In genomic region chr3:100893590-100893989, GRCh38 we compare ENCODE assay signal across 10 cellular contexts.
A peak's percentile ranks its signal among the peaks of the same experiment; 100 is the strongest.
DNase-seq lines count a peak whose midpoint lies in the region; ATAC-seq and TF ChIP-seq lines count a peak whose summit lies in the region.
"Had no signal": no experiment of that assay in that cellular context is flagged by ENCODE, and none has a peak within 500 bp of the region (broad histone marks: within the 10 kb centered on the region; RNA-seq: fewer than 3 reads in every experiment).

No MANE protein-coding gene starts in this region.

- H3K27me3 ChIP-seq in WERI-Rb-1 (ENCODE audit: insufficient read depth, low read depth, severe bottlenecking) (no peaks in the 10 kb centered on the region), upper lobe of right lung (no peaks in the 10 kb centered on the region)

- DNase-seq in activated naive CD4-positive, alpha-beta T cell treated with anti-CD3 and anti-CD28 coated beads, Interleukin-2, amount 10 ng/mL, durations not matched to agents 7 days and 5 days = no peak
- no peak for DNase-seq in activated naive CD4-positive, alpha-beta T cell treated with anti-CD3 and anti-CD28 coated beads, Interleukin-2, amount 50 U/mL, for 72 hours (ENCODE audit: low spot score in 2 of 2)
- DNase-seq in WERI-Rb-1 = peak; percentile 46
- DNase-seq in iPS-NIHi11 (ENCODE audit: low spot score) = peak; percentile 62
- DNase-seq in upper lobe of right lung = peak; percentile 61
- DNase-seq in activated naive CD4-positive, alpha-beta T cell treated with anti-CD3 and anti-CD28 coated beads for 36 hours = no peak
- DNase-seq: CD8-positive, alpha-beta T cell; stimulated activated naive CD8-positive, alpha-beta T cell treated with anti-CD3 and anti-CD28 coated beads, Interleukin-15, Interleukin-2, amounts not matched to agents 100 U/mL and 50 U/mL, for 24 hours had no signal

- no peaks in the 10 kb centered on the region for H3K4me1 ChIP-seq in upper lobe of right lung

- CTCF ChIA-PET in activated naive CD4-positive, alpha-beta T cell treated with anti-CD3 and anti-CD28 coated beads, Interleukin-2, amount 10 ng/mL, durations not matched to agents 7 days and 5 days (lab: Charles Lee) = no interaction called here
- CTCF ChIA-PET in activated naive CD4-positive, alpha-beta T cell treated with anti-CD3 and anti-CD28 coated beads for 36 hours (lab: Charles Lee) = no interaction called here

- TF ChIP-seq CTCF in WERI-Rb-1 (IDR thresholded peaks at IDR 0.05; ENCODE audit: low read depth, low read length) = peak; percentile 72
- peak; percentile 52 for TF ChIP-seq CTCF in upper lobe of right lung (IDR thresholded peaks at IDR 0.05)

- no peak overlapping the region for H3K4me3 Mint-ChIP-seq in activated naive CD4-positive, alpha-beta T cell treated with anti-CD3 and anti-CD28 coated beads, Interleukin-2, amount 10 ng/mL, durations not matched to agents 7 days and 5 days
- H3K4me3 Mint-ChIP-seq in activated naive CD4-positive, alpha-beta T cell treated with anti-CD3 and anti-CD28 coated beads for 36 hours = no peak overlapping the region
- H3K4me3 Mint-ChIP-seq: CD8-positive, alpha-beta T cell had no signal

- peaks cover 12% of the 10 kb centered on the region for H3K27me3 Mint-ChIP-seq in activated naive CD4-positive, alpha-beta T cell treated with anti-CD3 and anti-CD28 coated beads, Interleukin-2, amount 10 ng/mL, durations not matched to agents 7 days and 5 days
- H3K27me3 Mint-ChIP-seq in activated naive CD4-positive, alpha-beta T cell treated with anti-CD3 and anti-CD28 coated beads for 36 hours (ENCODE audit: low read depth) = peaks cover 21% of the 10 kb centered on the region

- intact Hi-C loops in upper lobe of right lung (cut with DNase I) = no loop called here
- intact Hi-C loops in activated naive CD4-positive, alpha-beta T cell treated with anti-CD3 and anti-CD28 coated beads for 36 hours (cut with micrococcal nuclease) = loop anchor here (2.0 to 10.0 kb wide), 3 partner anchors 301 to 744 kb away; no protein-coding TSS in a partner anchor

- H3K27ac ChIP-seq in WERI-Rb-1 (no peak overlapping the region), upper lobe of right lung (peak overlapping the region; percentile 14)

- peaks cover 5% of the 10 kb centered on the region for H3K4me1 Mint-ChIP-seq in activated naive CD4-positive, alpha-beta T cell treated with anti-CD3 and anti-CD28 coated beads, Interleukin-2, amount 10 ng/mL, durations not matched to agents 7 days and 5 days
- H3K4me1 Mint-ChIP-seq in activated naive CD4-positive, alpha-beta T cell treated with anti-CD3 and anti-CD28 coated beads for 36 hours (ENCODE audit: low read depth) = no peaks in the 10 kb centered on the region

- H3K4me3 ChIP-seq in WERI-Rb-1 (ENCODE audit: low read depth, low read length) (no peak overlapping the region), upper lobe of right lung (no peak overlapping the region)

- H3K36me3 Mint-ChIP-seq in activated naive CD4-positive, alpha-beta T cell treated with anti-CD3 and anti-CD28 coated beads, Interleukin-2, amount 10 ng/mL, durations not matched to agents 7 days and 5 days = no peaks in the 10 kb centered on the region
- H3K36me3 Mint-ChIP-seq in activated naive CD4-positive, alpha-beta T cell treated with anti-CD3 and anti-CD28 coated beads, Interleukin-2, amount 50 U/mL, for 72 hours = no peaks in the 10 kb centered on the region
- no peaks in the 10 kb centered on the region for H3K36me3 Mint-ChIP-seq in activated naive CD4-positive, alpha-beta T cell treated with anti-CD3 and anti-CD28 coated beads for 36 hours (ENCODE audit: low read depth)
- H3K36me3 Mint-ChIP-seq: CD8-positive, alpha-beta T cell had no signal

- H3K9me3 Mint-ChIP-seq in activated naive CD4-positive, alpha-beta T cell treated with anti-CD3 and anti-CD28 coated beads, Interleukin-2, amount 10 ng/mL, durations not matched to agents 7 days and 5 days = no peaks in the 10 kb centered on the region
- no peaks in the 10 kb centered on the region for H3K9me3 Mint-ChIP-seq in activated naive CD4-positive, alpha-beta T cell treated with anti-CD3 and anti-CD28 coated beads, Interleukin-2, amount 50 U/mL, for 72 hours
- no peaks in the 10 kb centered on the region for H3K9me3 Mint-ChIP-seq in activated naive CD4-positive, alpha-beta T cell treated with anti-CD3 and anti-CD28 coated beads for 36 hours
- H3K9me3 Mint-ChIP-seq: CD8-positive, alpha-beta T cell had no signal

- H3K9me3 ChIP-seq in WERI-Rb-1 (ENCODE audit: severe bottlenecking) (no peaks in the 10 kb centered on the region), upper lobe of right lung (no peaks in the 10 kb centered on the region)

- no peaks in the 10 kb centered on the region for H3K36me3 ChIP-seq in WERI-Rb-1
- H3K36me3 ChIP-seq in upper lobe of right lung = no peaks in the 10 kb centered on the region

- no peak for ATAC-seq in activated naive CD4-positive, alpha-beta T cell treated with anti-CD3 and anti-CD28 coated beads, Interleukin-2, amount 50 U/mL, for 72 hours
- peak; percentile 80 for ATAC-seq in upper lobe of right lung
- ATAC-seq in GM18867 (IDR thresholded peaks at IDR 0.05; ENCODE audit: unreplicated experiment) = no peak
- no peak for ATAC-seq in HG03139 (IDR thresholded peaks at IDR 0.05; ENCODE audit: unreplicated experiment)
- ATAC-seq: CD8-positive, alpha-beta T cell; stimulated activated naive CD8-positive, alpha-beta T cell treated with anti-CD3 and anti-CD28 coated beads, Interleukin-15, Interleukin-2, amounts not matched to agents 100 U/mL and 50 U/mL, for 24 hours had no signal

- H3K27ac Mint-ChIP-seq in activated naive CD4-positive, alpha-beta T cell treated with anti-CD3 and anti-CD28 coated beads, Interleukin-2, amount 10 ng/mL, durations not matched to agents 7 days and 5 days = peak overlapping the region; percentile 33
- H3K27ac Mint-ChIP-seq in activated naive CD4-positive, alpha-beta T cell treated with anti-CD3 and anti-CD28 coated beads, Interleukin-2, amount 50 U/mL, for 72 hours = no peak overlapping the region
- no peak overlapping the region for H3K27ac Mint-ChIP-seq in activated naive CD4-positive, alpha-beta T cell treated with anti-CD3 and anti-CD28 coated beads for 36 hours
- H3K27ac Mint-ChIP-seq: CD8-positive, alpha-beta T cell had no signal

Comparison
In these comparisons a context has a peak if more than half of its experiments do, and no peak if none do; other contexts are left out.
1. DNase-seq: peak in WERI-Rb-1 (single experiment), iPS-NIHi11 (single experiment) and upper lobe of right lung (single experiment); none in activated naive CD4-positive, alpha-beta T cell treated with anti-CD3 and anti-CD28 coated beads, Interleukin-2, amount 10 ng/mL, durations not matched to agents 7 days and 5 days (single experiment), activated naive CD4-positive, alpha-beta T cell treated with anti-CD3 and anti-CD28 coated beads, Interleukin-2, amount 50 U/mL, for 72 hours (0 of 2) and activated naive CD4-positive, alpha-beta T cell treated with anti-CD3 and anti-CD28 coated beads for 36 hours (single experiment).